In the genomic region with DNA sequence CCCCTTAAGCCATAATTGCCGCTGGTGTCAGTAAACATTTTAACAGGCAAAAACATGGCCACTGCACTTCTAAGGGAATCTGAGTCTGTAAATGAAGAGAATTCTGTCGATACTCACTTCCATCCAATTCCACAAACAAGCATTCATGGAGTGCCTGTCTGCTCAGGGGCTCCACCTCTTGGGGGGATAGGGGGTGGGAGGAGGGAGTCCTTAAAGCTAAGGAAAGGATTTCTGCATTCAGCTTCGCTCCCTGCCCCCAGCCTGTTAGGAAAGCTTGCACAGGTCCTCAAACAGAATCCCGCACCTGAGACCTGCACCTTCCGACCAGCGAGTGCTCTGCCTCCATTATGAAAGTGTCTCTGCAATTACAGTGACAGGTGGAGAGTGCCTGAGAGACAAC, we compare ENCODE assay signal across 1 cellular context.
TF ChIP-seq lines count a peak whose summit lies in the region.

No MANE protein-coding gene starts in this region.

TF ChIP-seq in WTC11, 78 proteins besides CTCF, POLR2A, EP300 and RAD21 (continued from another document):
- TF ChIP-seq, protein P1, sequence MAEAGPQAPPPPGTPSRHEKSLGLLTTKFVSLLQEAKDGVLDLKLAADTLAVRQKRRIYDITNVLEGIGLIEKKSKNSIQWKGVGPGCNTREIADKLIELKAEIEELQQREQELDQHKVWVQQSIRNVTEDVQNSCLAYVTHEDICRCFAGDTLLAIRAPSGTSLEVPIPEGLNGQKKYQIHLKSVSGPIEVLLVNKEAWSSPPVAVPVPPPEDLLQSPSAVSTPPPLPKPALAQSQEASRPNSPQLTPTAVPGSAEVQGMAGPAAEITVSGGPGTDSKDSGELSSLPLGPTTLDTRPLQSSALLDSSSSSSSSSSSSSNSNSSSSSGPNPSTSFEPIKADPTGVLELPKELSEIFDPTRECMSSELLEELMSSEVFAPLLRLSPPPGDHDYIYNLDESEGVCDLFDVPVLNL (CRISPR knock-in tag; IDR thresholded peaks at IDR 0.05; ENCODE audit: borderline replicate concordance, low read depth) = no peak
- TF ChIP-seq ZNF396 (CRISPR knock-in tag; IDR thresholded peaks at IDR 0.05; ENCODE audit: borderline replicate concordance) = no peak
- no peak for TF ChIP-seq ATF6 (CRISPR knock-in tag; IDR thresholded peaks at IDR 0.05)
- TF ChIP-seq, protein P2, sequence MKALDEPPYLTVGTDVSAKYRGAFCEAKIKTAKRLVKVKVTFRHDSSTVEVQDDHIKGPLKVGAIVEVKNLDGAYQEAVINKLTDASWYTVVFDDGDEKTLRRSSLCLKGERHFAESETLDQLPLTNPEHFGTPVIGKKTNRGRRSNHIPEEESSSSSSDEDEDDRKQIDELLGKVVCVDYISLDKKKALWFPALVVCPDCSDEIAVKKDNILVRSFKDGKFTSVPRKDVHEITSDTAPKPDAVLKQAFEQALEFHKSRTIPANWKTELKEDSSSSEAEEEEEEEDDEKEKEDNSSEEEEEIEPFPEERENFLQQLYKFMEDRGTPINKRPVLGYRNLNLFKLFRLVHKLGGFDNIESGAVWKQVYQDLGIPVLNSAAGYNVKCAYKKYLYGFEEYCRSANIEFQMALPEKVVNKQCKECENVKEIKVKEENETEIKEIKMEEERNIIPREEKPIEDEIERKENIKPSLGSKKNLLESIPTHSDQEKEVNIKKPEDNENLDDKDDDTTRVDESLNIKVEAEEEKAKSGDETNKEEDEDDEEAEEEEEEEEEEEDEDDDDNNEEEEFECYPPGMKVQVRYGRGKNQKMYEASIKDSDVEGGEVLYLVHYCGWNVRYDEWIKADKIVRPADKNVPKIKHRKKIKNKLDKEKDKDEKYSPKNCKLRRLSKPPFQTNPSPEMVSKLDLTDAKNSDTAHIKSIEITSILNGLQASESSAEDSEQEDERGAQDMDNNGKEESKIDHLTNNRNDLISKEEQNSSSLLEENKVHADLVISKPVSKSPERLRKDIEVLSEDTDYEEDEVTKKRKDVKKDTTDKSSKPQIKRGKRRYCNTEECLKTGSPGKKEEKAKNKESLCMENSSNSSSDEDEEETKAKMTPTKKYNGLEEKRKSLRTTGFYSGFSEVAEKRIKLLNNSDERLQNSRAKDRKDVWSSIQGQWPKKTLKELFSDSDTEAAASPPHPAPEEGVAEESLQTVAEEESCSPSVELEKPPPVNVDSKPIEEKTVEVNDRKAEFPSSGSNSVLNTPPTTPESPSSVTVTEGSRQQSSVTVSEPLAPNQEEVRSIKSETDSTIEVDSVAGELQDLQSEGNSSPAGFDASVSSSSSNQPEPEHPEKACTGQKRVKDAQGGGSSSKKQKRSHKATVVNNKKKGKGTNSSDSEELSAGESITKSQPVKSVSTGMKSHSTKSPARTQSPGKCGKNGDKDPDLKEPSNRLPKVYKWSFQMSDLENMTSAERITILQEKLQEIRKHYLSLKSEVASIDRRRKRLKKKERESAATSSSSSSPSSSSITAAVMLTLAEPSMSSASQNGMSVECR (CRISPR knock-in tag; IDR thresholded peaks at IDR 0.05; ENCODE audit: borderline replicate concordance) = no peak
- TF ChIP-seq PRRX2 (CRISPR knock-in tag; IDR thresholded peaks at IDR 0.05) = no peak
- no peak for TF ChIP-seq JUN (CRISPR knock-in tag; IDR thresholded peaks at IDR 0.05)
- no peak for TF ChIP-seq TEAD1 (CRISPR knock-in tag; IDR thresholded peaks at IDR 0.05)
- TF ChIP-seq ATF3 (CRISPR knock-in tag; conservative IDR thresholded peaks at IDR 0.05) = no peak
- no peak for TF ChIP-seq ESRRA (CRISPR knock-in tag; IDR thresholded peaks at IDR 0.05; ENCODE audit: borderline replicate concordance)
- TF ChIP-seq GRHL2 (CRISPR knock-in tag; IDR thresholded peaks at IDR 0.05; ENCODE audit: insufficient replicate concordance, severe bottlenecking) = no peak
- TF ChIP-seq MYBL2 (CRISPR knock-in tag; IDR thresholded peaks at IDR 0.05) = no peak
